In the genomic region with DNA sequence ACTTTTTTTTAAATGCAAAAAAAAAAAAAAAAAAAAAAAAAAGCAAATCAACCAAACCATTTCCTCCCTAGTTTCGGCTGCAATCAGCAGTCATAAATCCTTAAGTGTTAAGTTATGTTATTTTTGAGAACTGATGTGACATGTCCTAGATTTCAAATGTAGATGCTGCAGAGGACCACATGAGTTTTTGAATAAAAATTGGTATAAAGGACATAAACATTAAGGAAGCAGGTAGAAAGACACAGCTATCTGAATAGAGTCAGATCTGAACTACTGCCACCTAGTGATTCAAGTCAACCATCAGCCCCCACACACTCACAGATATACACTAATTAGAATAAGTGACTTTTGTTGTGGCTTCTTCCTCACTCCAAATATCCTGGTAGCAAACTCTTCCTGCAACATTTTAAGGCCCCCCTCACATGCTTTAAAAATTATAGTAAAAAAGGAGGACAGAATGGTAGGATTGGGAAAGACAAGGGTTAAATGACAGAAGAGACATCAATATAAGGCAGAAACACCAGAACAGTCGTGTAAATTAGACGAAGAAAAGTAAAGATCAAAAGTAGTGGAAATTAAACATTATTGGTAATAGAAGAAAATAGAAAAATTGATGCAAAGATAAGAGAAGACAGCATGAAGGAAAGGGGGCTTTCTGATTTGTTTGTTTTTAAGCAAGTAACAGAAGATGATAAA, we compare ENCODE assay signal across 8 cellular contexts.
DNase-seq lines count a peak whose midpoint lies in the region; TF ChIP-seq lines count a peak whose summit lies in the region.

No MANE protein-coding gene starts in this region.

- H3K23me2 ChIP-seq in H9 (ENCODE audit: insufficient read length, low read depth, low read length, poor library complexity, severe bottlenecking) = no peaks in the 10 kb centered on the region

- H3K14ac ChIP-seq in H9 (ENCODE audit: insufficient read depth, low read length) = no peak overlapping the region

- H3K9me3 ChIP-seq in H9 (ENCODE audit: control insufficient read depth, low read depth, low read length) = no peaks in the 10 kb centered on the region
- H3K9me3 ChIP-seq in MM.1S (replicated peaks; ENCODE audit: insufficient read depth, low read length) = no peaks in the 10 kb centered on the region
- H3K9me3 ChIP-seq in hepatocyte (ENCODE audit: low read depth) = no peaks in the 10 kb centered on the region
- no peaks in the 10 kb centered on the region for H3K9me3 ChIP-seq in transverse colon

- no peak for TF ChIP-seq POLR2A in transverse colon (IDR thresholded peaks at IDR 0.05)

- H3K9me3 Mint-ChIP-seq in H9 = no peaks in the 10 kb centered on the region
- no peaks in the 10 kb centered on the region for H3K9me3 Mint-ChIP-seq in activated CD4-positive, alpha-beta memory T cell treated with anti-CD3 and anti-CD28 coated beads, Interleukin-2, amount 10 ng/mL, durations not matched to agents 7 days and 5 days

- TF ChIP-seq EP300 in transverse colon (IDR thresholded peaks at IDR 0.05; ENCODE audit: low read depth) = no peak

- no peak overlapping the region for H3K4me2 ChIP-seq in H9 (ENCODE audit: insufficient read depth, insufficient read length, low read length)
- no peak overlapping the region for H3K4me2 ChIP-seq in MM.1S (ENCODE audit: low read depth, low read length)
- H3K4me2 ChIP-seq in hepatocyte = no peak overlapping the region

- H4K20me1 ChIP-seq in H9 (ENCODE audit: control insufficient read depth, insufficient read depth, insufficient read length) (no peaks in the 10 kb centered on the region), MM.1S (ENCODE audit: insufficient read depth, low read length) (no peaks in the 10 kb centered on the region), hepatocyte (ENCODE audit: insufficient read depth, poor library complexity, severe bottlenecking) (no peaks in the 10 kb centered on the region)

- POLR2A ChIA-PET in activated CD4-positive, alpha-beta memory T cell treated with anti-CD3 and anti-CD28 coated beads, Interleukin-2, amount 10 ng/mL, durations not matched to agents 7 days and 5 days (lab: Charles Lee) = interaction anchor here (1.0 to 1.6 kb wide), 2 partner anchors 394 to 475 kb away, joined by 3 to 4 read pairs; partner anchors contain the start of gene ATP2B1

- H4K8ac ChIP-seq in H9 (replicated peaks; ENCODE audit: insufficient read length, low read depth, low read length) = no peak overlapping the region

- H3K36me3 Mint-ChIP-seq in H9 (ENCODE audit: insufficient read depth in 1 of 3, low read depth in 3 of 3) = no peaks in the 10 kb centered on the region
- H3K36me3 Mint-ChIP-seq in activated CD4-positive, alpha-beta memory T cell treated with anti-CD3 and anti-CD28 coated beads, Interleukin-2, amount 10 ng/mL, durations not matched to agents 7 days and 5 days (ENCODE audit: low read depth) = no peaks in the 10 kb centered on the region

- H2BK120ac ChIP-seq in H9 (ENCODE audit: low read depth, low read length, poor library complexity, severe bottlenecking) = no peak overlapping the region

- H3K4me3 Mint-ChIP-seq in H9 = no peak overlapping the region
- peak overlapping the region; percentile 37 for H3K4me3 Mint-ChIP-seq in activated CD4-positive, alpha-beta memory T cell treated with anti-CD3 and anti-CD28 coated beads, Interleukin-2, amount 10 ng/mL, durations not matched to agents 7 days and 5 days

- H3K9me2 ChIP-seq in MM.1S (replicated peaks; ENCODE audit: insufficient read depth, low read length) (no peaks in the 10 kb centered on the region), hepatocyte (replicated peaks; ENCODE audit: insufficient read depth) (no peaks in the 10 kb centered on the region)

- H3K4me1 ChIP-seq in H9 (ENCODE audit: insufficient read depth, low read length) (no peaks in the 10 kb centered on the region), MM.1S (ENCODE audit: low read length) (no peaks in the 10 kb centered on the region), hepatocyte (ENCODE audit: insufficient read depth) (no peaks in the 10 kb centered on the region), transverse colon (no peaks in the 10 kb centered on the region)

- peak; percentile 47 for DNase-seq in A172 (ENCODE audit: low spot score)
- DNase-seq in G401 (ENCODE audit: low spot score) = peak; percentile 58
- no peak for DNase-seq in H9
- peak; percentile 61 for DNase-seq in MM.1S
- DNase-seq in activated CD4-positive, alpha-beta memory T cell treated with anti-CD3 and anti-CD28 coated beads, Interleukin-2, amount 10 ng/mL, durations not matched to agents 7 days and 5 days = no peak
- peak; percentile 45 for DNase-seq in hepatocyte (ENCODE audit: low spot score)
- DNase-seq in transverse colon = peak; percentile 13
- DNase-seq in posterior vena cava (ENCODE audit: low spot score) = no peak

- peaks cover 7% of the 10 kb centered on the region in 2 experiments for H3K4me1 Mint-ChIP-seq in H9
- H3K4me1 Mint-ChIP-seq in activated CD4-positive, alpha-beta memory T cell treated with anti-CD3 and anti-CD28 coated beads, Interleukin-2, amount 10 ng/mL, durations not matched to agents 7 days and 5 days = peaks cover 9% of the 10 kb centered on the region

- CTCF ChIA-PET in activated CD4-positive, alpha-beta memory T cell treated with anti-CD3 and anti-CD28 coated beads, Interleukin-2, amount 10 ng/mL, durations not matched to agents 7 days and 5 days (lab: Charles Lee) = interaction anchor here (0.7 to 3.9 kb wide), 6 partner anchors 9 to 562 kb away, joined by 3 to 21 read pairs (median 4); no protein-coding TSS in a partner anchor

- H3F3A ChIP-seq in MM.1S (ENCODE audit: insufficient read depth, low read length) = no peaks in the 10 kb centered on the region

- H3K79me1 ChIP-seq in H9 (ENCODE audit: insufficient read depth, low read depth, low read length, poor library complexity, severe bottlenecking) = no peaks in the 10 kb centered on the region

- intact Hi-C loops in transverse colon (cut with DNase I; ENCODE audit: low total_unique reads) = no loop called here
- intact Hi-C loops in posterior vena cava (cut with DNase I) = loop anchor here in 1 of 2 donors (10.0 kb wide), 1 partner anchor 558 kb away; no protein-coding TSS in a partner anchor

- H2AK5ac ChIP-seq in H9 (ENCODE audit: insufficient read length, low read length) = no peak overlapping the region

- no peak overlapping the region for H2BK15ac ChIP-seq in H9 (ENCODE audit: low read depth, low read length)

- no peak overlapping the region for H4K5ac ChIP-seq in H9 (ENCODE audit: insufficient read length, low read depth, low read length)

- H3K9ac ChIP-seq in H9 (ENCODE audit: extremely low read depth, insufficient read length, low read length) = no peak overlapping the region
- no peak overlapping the region for H3K9ac ChIP-seq in MM.1S (ENCODE audit: low read length)

- in situ Hi-C loops in G401 (cut with HindIII; ENCODE audit: low sequenced_read_pairs) (no loop called here), transverse colon (cut with MboI; ENCODE audit: low pct_ligation_motif_present in 1 of 4, low pct_unique_long_range_greater_than_20kb in 1 of 4, low sequenced_read_pairs in 3 of 4) (loop anchor here in 3 of 4 donors (10.0 to 25.0 kb wide), 2 partner anchors 541 to 558 kb away; no protein-coding TSS in a partner anchor)

- H3K36me3 ChIP-seq in MM.1S (replicated peaks; ENCODE audit: insufficient read depth, low read length) = no peaks in the 10 kb centered on the region
- H3K36me3 ChIP-seq in hepatocyte (replicated peaks; ENCODE audit: insufficient read depth, low read depth) = no peaks in the 10 kb centered on the region
- H3K36me3 ChIP-seq in transverse colon = no peaks in the 10 kb centered on the region

- WGBS in H9 (ENCODE audit: extremely low coverage, insufficient read length, low lambda C conversion rate) = no CpG with 5 or more reads among the region's 3 CpGs
- WGBS in hepatocyte (ENCODE audit: low lambda C conversion rate, missing lambda C conversion rate) = 79% methylated on average over 3 of the region's 3 CpGs
- 58 to 68% methylated on average over 3 of the region's 3 CpGs for WGBS in transverse colon (ENCODE audit: low coverage in 1 of 2), 2 donors

- H3K23ac ChIP-seq in H9 (ENCODE audit: insufficient read length, low read depth, low read length) = no peak overlapping the region

- no peak overlapping the region for H2BK12ac ChIP-seq in H9 (ENCODE audit: insufficient read length, low read depth, low read length)

- H3K27me3 ChIP-seq in H9 (ENCODE audit: insufficient read depth, low read length) (no peaks in the 10 kb centered on the region), MM.1S (replicated peaks; ENCODE audit: insufficient read depth, low read length) (no peaks in the 10 kb centered on the region), hepatocyte (no peaks in the 10 kb centered on the region), transverse colon (no peaks in the 10 kb centered on the region)

- no peak overlapping the region for H3K4ac ChIP-seq in H9 (ENCODE audit: low read depth, low read length)

- H3K27me3 Mint-ChIP-seq in H9 (ENCODE audit: low read depth) = no peaks in the 10 kb centered on the region
- H3K27me3 Mint-ChIP-seq in activated CD4-positive, alpha-beta memory T cell treated with anti-CD3 and anti-CD28 coated beads, Interleukin-2, amount 10 ng/mL, durations not matched to agents 7 days and 5 days = peaks cover 2% of the 10 kb centered on the region

- TF ChIP-seq CTCF in H9 (conservative IDR thresholded peaks at IDR 0.05) (peak; percentile 73), MM.1S (IDR thresholded peaks at IDR 0.05; ENCODE audit: low read length) (peak; percentile 52), hepatocyte (IDR thresholded peaks at IDR 0.05; ENCODE audit: poor library complexity) (peak; percentile 61), transverse colon (IDR thresholded peaks at IDR 0.05) (peak; percentile 41 to 54 (median 48))

- no peak overlapping the region for H2BK5ac ChIP-seq in H9 (ENCODE audit: insufficient read length, low read length)

- no peaks in the 10 kb centered on the region for H3K79me2 ChIP-seq in H9 (ENCODE audit: insufficient read depth, low read length)
- H3K79me2 ChIP-seq in MM.1S (ENCODE audit: low read length) = no peaks in the 10 kb centered on the region
- H3K79me2 ChIP-seq in hepatocyte = no peaks in the 10 kb centered on the region

- no peak overlapping the region for H3T11ph ChIP-seq in H9 (ENCODE audit: low read length)

- no peak overlapping the region for H2BK20ac ChIP-seq in H9 (ENCODE audit: low read depth, low read length, poor library complexity, severe bottlenecking)

- H3K27ac ChIP-seq in H9 (ENCODE audit: insufficient read length, low read depth, low read length) (no peak overlapping the region), MM.1S (ENCODE audit: low read length) (no peak overlapping the region), hepatocyte (no peak overlapping the region), transverse colon (no peak overlapping the region)

- H3K27ac Mint-ChIP-seq in H9 = 0 out of 7 replicates have a peak overlapping the region, but pooled peaks of 1 of the 3 experiments have one; percentile 4
- H3K27ac Mint-ChIP-seq in activated CD4-positive, alpha-beta memory T cell treated with anti-CD3 and anti-CD28 coated beads, Interleukin-2, amount 10 ng/mL, durations not matched to agents 7 days and 5 days = no peak overlapping the region

- no peak overlapping the region for H2AFZ ChIP-seq in H9 (ENCODE audit: low read length)
- no peak overlapping the region for H2AFZ ChIP-seq in MM.1S (ENCODE audit: low read length)
- H2AFZ ChIP-seq in hepatocyte = no peak overlapping the region

- no peak overlapping the region for H3K18ac ChIP-seq in H9 (ENCODE audit: insufficient read length, low read depth, low read length)

- no peak overlapping the region for H3K56ac ChIP-seq in H9 (ENCODE audit: insufficient read length, low read depth, low read length)

- no peak overlapping the region for H4K91ac ChIP-seq in H9 (ENCODE audit: insufficient read length, low read depth, low read length)

- H3K4me3 ChIP-seq in MM.1S (ENCODE audit: low read length) (no peak overlapping the region), hepatocyte (no peak overlapping the region), transverse colon (no peak overlapping the region)

Comparison
In these comparisons a context has a peak if more than half of its experiments do, and no peak if none do; other contexts are left out.
1. DNase-seq: peak in A172 (single experiment), G401 (single experiment), MM.1S (single experiment), hepatocyte (single experiment) and transverse colon (single experiment); none in H9 (single experiment), activated CD4-positive, alpha-beta memory T cell treated with anti-CD3 and anti-CD28 coated beads, Interleukin-2, amount 10 ng/mL, durations not matched to agents 7 days and 5 days (single experiment) and posterior vena cava (single experiment).
2. Peak in every context shown above with its lines, with median percentiles within 50 percentile points of each other: CTCF ChIP-seq.